ENCODE assay signal across 18 cellular contexts in genomic region chr7:12287886-12288285, GRCh38.
"Had no signal": no experiment of that assay in that cellular context is flagged by ENCODE, and none has a peak within 500 bp of the region (broad histone marks: within the 10 kb centered on the region; RNA-seq: fewer than 3 reads in every experiment).

No MANE protein-coding gene starts in this region.

- H3K4me1 Mint-ChIP-seq: activated B cell treated with CpG ODN at 0.5 μM for 24 hours; activated CD4-positive, alpha-beta memory T cell treated with anti-CD3 and anti-CD28 coated beads, Interleukin-2, amount 10 ng/mL, durations not matched to agents 7 days and 5 days; activated CD8-positive, alpha-beta memory T cell treated with anti-CD3 and anti-CD28 coated beads, Interleukin-2, amount 10 ng/mL, durations not matched to agents 7 days and 5 days; stimulated activated naive B cell treated with anti-CD40 and anti-IgM and Interleukin-4, amounts not matched to agents 10 μg/mL and 1 μg/mL and 100 μg/mL, for 72 hours had no signal

- H3K36me3 ChIP-seq: brain microvascular endothelial cell, colonic mucosa, gastroesophageal sphincter, heart left ventricle, left lung, spleen had no signal

- H3K27ac Mint-ChIP-seq: activated B cell treated with CpG ODN at 0.5 μM for 24 hours; activated CD4-positive, alpha-beta memory T cell treated with anti-CD3 and anti-CD28 coated beads, Interleukin-2, amount 10 ng/mL, durations not matched to agents 7 days and 5 days; activated CD8-positive, alpha-beta memory T cell treated with anti-CD3 and anti-CD28 coated beads, Interleukin-2, amount 10 ng/mL, durations not matched to agents 7 days and 5 days; stimulated activated naive B cell treated with anti-CD40 and anti-IgM and Interleukin-4, amounts not matched to agents 10 μg/mL and 1 μg/mL and 100 μg/mL, for 72 hours had no signal

- DNase-seq: activated B cell treated with CpG ODN at 0.5 μM for 24 hours; activated CD4-positive, alpha-beta memory T cell treated with anti-CD3 and anti-CD28 coated beads, Interleukin-2, amount 10 ng/mL, durations not matched to agents 7 days and 5 days; activated CD4-positive, alpha-beta T cell treated with anti-CD3 and anti-CD28 coated beads for 4 hours; activated CD8-positive, alpha-beta memory T cell treated with anti-CD3 and anti-CD28 coated beads, Interleukin-2, amount 10 ng/mL, durations not matched to agents 7 days and 5 days; activated naive CD4-positive, alpha-beta T cell treated with Interleukin-2 at 50 U/mL for 16 hours; aorta; brain microvascular endothelial cell; central memory CD4-positive, alpha-beta T cell; colonic mucosa; heart left ventricle; kidney; left lung; mammary epithelial cell; retina; spleen; stimulated activated naive B cell treated with anti-CD40 and anti-IgM and Interleukin-4, amounts not matched to agents 10 μg/mL and 1 μg/mL and 100 μg/mL, for 72 hours; T-helper 9 cell had no signal

- H3K27me3 ChIP-seq: brain microvascular endothelial cell, colonic mucosa, gastroesophageal sphincter, left lung had no signal

- H3K9me3 ChIP-seq: colonic mucosa had no signal

- H3K4me3 Mint-ChIP-seq: activated B cell treated with CpG ODN at 0.5 μM for 24 hours; activated CD4-positive, alpha-beta memory T cell treated with anti-CD3 and anti-CD28 coated beads, Interleukin-2, amount 10 ng/mL, durations not matched to agents 7 days and 5 days; activated CD8-positive, alpha-beta memory T cell treated with anti-CD3 and anti-CD28 coated beads, Interleukin-2, amount 10 ng/mL, durations not matched to agents 7 days and 5 days; stimulated activated naive B cell treated with anti-CD40 and anti-IgM and Interleukin-4, amounts not matched to agents 10 μg/mL and 1 μg/mL and 100 μg/mL, for 72 hours had no signal

- H3K4me3 ChIP-seq: colonic mucosa, gastroesophageal sphincter, heart left ventricle, left lung, spleen had no signal

- H3K36me3 Mint-ChIP-seq: activated CD8-positive, alpha-beta memory T cell treated with anti-CD3 and anti-CD28 coated beads, Interleukin-2, amount 10 ng/mL, durations not matched to agents 7 days and 5 days had no signal

- H3K4me1 ChIP-seq: colonic mucosa, gastroesophageal sphincter, heart left ventricle, left lung, spleen had no signal

- H3K27ac ChIP-seq: brain microvascular endothelial cell, colonic mucosa, gastroesophageal sphincter, heart left ventricle, left lung, spleen had no signal
